Comparison of ENCODE assay signal across 1 cellular context in the genomic region with DNA sequence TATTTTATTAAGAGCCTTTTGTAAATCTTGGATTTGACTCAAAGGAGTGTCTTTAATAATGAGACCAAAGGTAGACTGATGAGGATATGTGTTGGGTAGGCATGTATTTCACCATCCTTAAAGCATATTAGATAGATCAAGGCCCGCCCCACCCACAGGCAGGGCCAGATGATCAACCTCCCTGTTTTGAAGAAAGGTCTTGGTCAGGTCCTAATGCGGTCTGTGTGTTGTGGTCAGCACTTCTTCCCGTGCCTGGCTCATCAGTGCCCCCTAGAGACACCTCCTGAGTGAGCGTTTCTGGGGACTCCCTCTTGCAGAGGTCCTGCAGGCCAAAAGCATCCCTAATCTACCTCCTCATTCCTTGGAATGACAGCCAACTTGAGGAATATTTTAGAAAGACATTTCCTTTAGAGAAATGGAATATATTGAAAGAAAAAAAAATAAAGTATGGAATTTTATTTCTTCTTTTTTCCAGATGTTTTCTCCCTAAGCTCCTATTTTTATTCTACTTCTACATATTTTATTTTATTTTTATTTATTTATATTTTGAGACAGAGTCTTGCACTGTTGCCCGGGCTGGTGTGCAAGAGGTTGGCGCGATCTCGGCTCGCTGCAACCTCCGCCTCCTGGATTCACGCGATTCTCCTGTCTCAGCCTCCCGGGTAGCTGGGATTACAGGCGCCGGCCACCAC.
TF ChIP-seq lines count a peak whose summit lies in the region.

No MANE protein-coding gene starts in this region.

TF ChIP-seq in HepG2, 621 proteins besides CTCF, POLR2A, EP300 and RAD21 (continued from another document and continues in another):
- TF ChIP-seq ZNF646 (CRISPR knock-in tag; IDR thresholded peaks at IDR 0.05) (no peak), MTA1 (CRISPR knock-in tag; IDR thresholded peaks at IDR 0.05; ENCODE audit: borderline replicate concordance) (no peak), EED (CRISPR knock-in tag; IDR thresholded peaks at IDR 0.05) (no peak), CBX2 (IDR thresholded peaks at IDR 0.05; ENCODE audit: low read depth, low read length) (no peak), CBX2 (CRISPR knock-in tag; IDR thresholded peaks at IDR 0.05; ENCODE audit: low read depth) (no peak), SMC3 (IDR thresholded peaks at IDR 0.05; ENCODE audit: low read length) (peak; percentile 99), CC2D1A (CRISPR knock-in tag; IDR thresholded peaks at IDR 0.05) (no peak), RARG (CRISPR knock-in tag; IDR thresholded peaks at IDR 0.05; ENCODE audit: low read depth) (no peak), U2AF1 (optimal IDR thresholded peaks at IDR 0.05; ENCODE audit: low read depth, low read length) (no peak), SP2 (CRISPR knock-in tag; IDR thresholded peaks at IDR 0.05) (no peak), ZFP1 (CRISPR knock-in tag; IDR thresholded peaks at IDR 0.05) (no peak), BRD4 (CRISPR knock-in tag; IDR thresholded peaks at IDR 0.05) (0 out of 2 replicates have a peak, but pooled peaks have one; percentile 47), AHR (CRISPR knock-in tag; IDR thresholded peaks at IDR 0.05) (no peak), ATAD3A (CRISPR knock-in tag; IDR thresholded peaks at IDR 0.05) (no peak), ZNF350 (CRISPR knock-in tag; IDR thresholded peaks at IDR 0.05; ENCODE audit: borderline replicate concordance, low read depth) (peak; percentile 32; the same call in 1 of the 2 replicates), ZNF670 (CRISPR knock-in tag; IDR thresholded peaks at IDR 0.05; ENCODE audit: borderline replicate concordance) (no peak), HHEX (CRISPR knock-in tag; IDR thresholded peaks at IDR 0.05) (no peak), KDM5B (CRISPR knock-in tag; IDR thresholded peaks at IDR 0.05; ENCODE audit: borderline replicate concordance) (no peak), IKZF4 (CRISPR knock-in tag; IDR thresholded peaks at IDR 0.05; ENCODE audit: borderline replicate concordance, low read depth, not compliant biosample characterization) (no peak), IKZF1 (IDR thresholded peaks at IDR 0.05) (no peak), ZSCAN9 (CRISPR knock-in tag; IDR thresholded peaks at IDR 0.05; ENCODE audit: borderline replicate concordance) (no peak), ZNF510 (CRISPR knock-in tag; IDR thresholded peaks at IDR 0.05; ENCODE audit: low read depth) (no peak), SP5 (CRISPR knock-in tag; IDR thresholded peaks at IDR 0.05; ENCODE audit: borderline replicate concordance, low read depth) (no peak), HNRNPLL (IDR thresholded peaks at IDR 0.05; ENCODE audit: low read depth, low read length, poor library complexity, severe bottlenecking) (no peak), ZFAT (CRISPR knock-in tag; conservative IDR thresholded peaks at IDR 0.05) (no peak), HNF4A (CRISPR knock-in tag; IDR thresholded peaks at IDR 0.05) (peak; percentile 25; the same call in 1 of the 2 replicates), SYNCRIP (IDR thresholded peaks at IDR 0.05; ENCODE audit: insufficient read depth, low read depth, low read length) (no peak), CREB1 (IDR thresholded peaks at IDR 0.05) (no peak), CREB1 (CRISPR knock-in tag; IDR thresholded peaks at IDR 0.05) (no peak), MAF1 (CRISPR knock-in tag; IDR thresholded peaks at IDR 0.05; ENCODE audit: borderline replicate concordance) (no peak), ISL2 (CRISPR knock-in tag; IDR thresholded peaks at IDR 0.05) (no peak; the same call in 1 of the 2 replicates), ADNP (CRISPR knock-in tag; IDR thresholded peaks at IDR 0.05) (no peak), SOX13 (IDR thresholded peaks at IDR 0.05) (no peak), SOX13 (CRISPR knock-in tag; conservative IDR thresholded peaks at IDR 0.05 in 1 of 2, IDR thresholded peaks at IDR 0.05 in 1 of 2) (peak in 1 of 2 experiments; percentile 50; a peak in 1 of 4 replicates), HNRNPL (IDR thresholded peaks at IDR 0.05; ENCODE audit: low read depth, low read length) (no peak), THAP9 (CRISPR knock-in tag; IDR thresholded peaks at IDR 0.05; ENCODE audit: borderline replicate concordance) (no peak), ZNF33A (CRISPR knock-in tag; IDR thresholded peaks at IDR 0.05; ENCODE audit: borderline replicate concordance) (no peak), HCFC1 (IDR thresholded peaks at IDR 0.05; ENCODE audit: low read depth, low read length) (no peak), ZNF207 (IDR thresholded peaks at IDR 0.05; ENCODE audit: borderline replicate concordance) (no peak), ARHGAP35 (CRISPR knock-in tag; IDR thresholded peaks at IDR 0.05; ENCODE audit: borderline replicate concordance) (no peak), ZNF747 (CRISPR knock-in tag; IDR thresholded peaks at IDR 0.05; ENCODE audit: borderline replicate concordance) (no peak), THAP11 (CRISPR knock-in tag; IDR thresholded peaks at IDR 0.05) (no peak), ZNF354B (CRISPR knock-in tag; IDR thresholded peaks at IDR 0.05) (no peak), HMGA1 (CRISPR knock-in tag; conservative IDR thresholded peaks at IDR 0.05) (no peak), NR3C1 (CRISPR knock-in tag; IDR thresholded peaks at IDR 0.05) (no peak), RCOR2 (CRISPR knock-in tag; IDR thresholded peaks at IDR 0.05) (peak; percentile 23; the same call in 1 of the 2 replicates), ZNF101 (CRISPR knock-in tag; IDR thresholded peaks at IDR 0.05; ENCODE audit: borderline replicate concordance, low read depth) (no peak), SRSF4 (IDR thresholded peaks at IDR 0.05; ENCODE audit: low read depth, low read length, poor library complexity, severe bottlenecking) (no peak), HOXA7 (CRISPR knock-in tag; IDR thresholded peaks at IDR 0.05) (no peak), TEAD3 (CRISPR knock-in tag; optimal IDR thresholded peaks at IDR 0.05; ENCODE audit: borderline replicate concordance) (peak; percentile 36), DR1 (CRISPR knock-in tag; IDR thresholded peaks at IDR 0.05) (no peak), SP140L (CRISPR knock-in tag; IDR thresholded peaks at IDR 0.05; ENCODE audit: borderline replicate concordance) (no peak), NCOR1 (IDR thresholded peaks at IDR 0.05; ENCODE audit: borderline replicate concordance, low read length) (no peak), KDM1A (CRISPR knock-in tag; IDR thresholded peaks at IDR 0.05) (no peak)
- TF ChIP-seq, protein P1, sequence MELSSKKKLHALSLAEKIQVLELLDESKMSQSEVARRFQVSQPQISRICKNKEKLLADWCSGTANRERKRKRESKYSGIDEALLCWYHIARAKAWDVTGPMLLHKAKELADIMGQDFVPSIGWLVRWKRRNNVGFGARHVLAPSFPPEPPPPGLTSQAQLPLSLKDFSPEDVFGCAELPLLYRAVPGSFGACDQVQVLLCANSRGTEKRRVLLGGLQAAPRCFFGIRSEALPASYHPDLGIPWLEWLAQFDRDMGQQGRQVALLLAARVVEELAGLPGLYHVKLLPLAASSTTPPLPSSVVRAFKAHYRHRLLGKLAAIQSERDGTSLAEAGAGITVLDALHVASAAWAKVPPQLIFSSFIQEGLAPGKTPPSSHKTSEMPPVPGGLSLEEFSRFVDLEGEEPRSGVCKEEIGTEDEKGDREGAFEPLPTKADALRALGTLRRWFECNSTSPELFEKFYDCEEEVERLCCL (CRISPR knock-in tag; IDR thresholded peaks at IDR 0.05; ENCODE audit: borderline replicate concordance) = no peak
- TF ChIP-seq, protein P2, sequence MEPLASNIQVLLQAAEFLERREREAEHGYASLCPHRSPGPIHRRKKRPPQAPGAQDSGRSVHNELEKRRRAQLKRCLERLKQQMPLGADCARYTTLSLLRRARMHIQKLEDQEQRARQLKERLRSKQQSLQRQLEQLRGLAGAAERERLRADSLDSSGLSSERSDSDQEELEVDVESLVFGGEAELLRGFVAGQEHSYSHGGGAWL (CRISPR knock-in tag; IDR thresholded peaks at IDR 0.05) = no peak
- TF ChIP-seq, protein P3, sequence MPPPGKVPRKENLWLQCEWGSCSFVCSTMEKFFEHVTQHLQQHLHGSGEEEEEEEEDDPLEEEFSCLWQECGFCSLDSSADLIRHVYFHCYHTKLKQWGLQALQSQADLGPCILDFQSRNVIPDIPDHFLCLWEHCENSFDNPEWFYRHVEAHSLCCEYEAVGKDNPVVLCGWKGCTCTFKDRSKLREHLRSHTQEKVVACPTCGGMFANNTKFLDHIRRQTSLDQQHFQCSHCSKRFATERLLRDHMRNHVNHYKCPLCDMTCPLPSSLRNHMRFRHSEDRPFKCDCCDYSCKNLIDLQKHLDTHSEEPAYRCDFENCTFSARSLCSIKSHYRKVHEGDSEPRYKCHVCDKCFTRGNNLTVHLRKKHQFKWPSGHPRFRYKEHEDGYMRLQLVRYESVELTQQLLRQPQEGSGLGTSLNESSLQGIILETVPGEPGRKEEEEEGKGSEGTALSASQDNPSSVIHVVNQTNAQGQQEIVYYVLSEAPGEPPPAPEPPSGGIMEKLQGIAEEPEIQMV (CRISPR knock-in tag; IDR thresholded peaks at IDR 0.05; ENCODE audit: low read depth) = peak; percentile 42; the same call in 1 of the 2 replicates
- TF ChIP-seq, protein P4, sequence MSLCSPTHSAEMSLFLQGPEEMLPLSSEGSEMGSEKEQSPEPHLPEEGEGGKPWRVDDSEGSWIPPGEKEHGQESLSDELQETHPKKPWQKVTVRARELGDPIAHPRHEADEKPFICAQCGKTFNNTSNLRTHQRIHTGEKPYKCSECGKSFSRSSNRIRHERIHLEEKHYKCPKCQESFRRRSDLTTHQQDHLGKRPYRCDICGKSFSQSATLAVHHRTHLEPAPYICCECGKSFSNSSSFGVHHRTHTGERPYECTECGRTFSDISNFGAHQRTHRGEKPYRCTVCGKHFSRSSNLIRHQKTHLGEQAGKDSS (CRISPR knock-in tag; IDR thresholded peaks at IDR 0.05; ENCODE audit: borderline replicate concordance, low read depth) = peak; percentile 48; the same call in 1 of the 2 replicates
